In genomic region chr11:35259529-35259928, GRCh38 we compare ENCODE assay signal across 29 cellular contexts.
"Had no signal": no experiment of that assay in that cellular context is flagged by ENCODE, and none has a peak within 500 bp of the region (broad histone marks: within the 10 kb centered on the region; RNA-seq: fewer than 3 reads in every experiment).

No MANE protein-coding gene starts in this region.

- H3K27ac ChIP-seq: foreskin keratinocyte, heart right ventricle had no signal

- H3K4me2 ChIP-seq: hepatocyte had no signal

- H2AFZ ChIP-seq: hepatocyte had no signal

- H3K79me2 ChIP-seq: hepatocyte had no signal

- H3K4me1 ChIP-seq: foreskin keratinocyte had no signal

- H3K4me3 ChIP-seq: dorsolateral prefrontal cortex, esophagus muscularis mucosa, gastroesophageal sphincter, heart right ventricle, hepatocyte had no signal

- H3K9me3 ChIP-seq: ascending aorta, esophagus muscularis mucosa, gastroesophageal sphincter, heart right ventricle had no signal

- DNase-seq: activated CD4-positive, alpha-beta memory T cell treated with anti-CD3 and anti-CD28 coated beads, Interleukin-2, amount 10 ng/mL, durations not matched to agents 7 days and 5 days; activated CD4-positive, alpha-beta T cell treated with anti-CD3 and anti-CD28 coated beads for 1 hour; activated CD4-positive, alpha-beta T cell treated with anti-CD3 and anti-CD28 coated beads for 4 hours; activated CD4-positive, alpha-beta T cell treated with anti-CD3 and anti-CD28 coated beads, Interleukin-2, amount 10 ng/mL, durations not matched to agents 7 days and 5 days; activated CD4-positive, alpha-beta T cell treated with anti-CD3 and anti-CD28 coated beads, Interleukin-2, amount 50 U/mL, for 4 hours; activated CD8-positive, alpha-beta memory T cell treated with anti-CD3 and anti-CD28 coated beads, Interleukin-2, amount 50 U/mL, for 48 hours; activated gamma-delta T cell; activated naive CD4-positive, alpha-beta T cell; activated naive CD4-positive, alpha-beta T cell treated with anti-CD3 and anti-CD28 coated beads, Interleukin-2, amount 10 ng/mL, durations not matched to agents 7 days and 5 days; activated naive CD8-positive, alpha-beta T cell treated with anti-CD3 and anti-CD28 coated beads, Interleukin-2, amount 10 ng/mL, durations not matched to agents 7 days and 5 days; activated T-cell treated with anti-CD3 and anti-CD28 coated beads for 4 hours; activated T-cell treated with anti-CD3 and anti-CD28 coated beads, Interleukin-2, amount 50 U/mL, for 24 hours; activated T-cell treated with anti-CD3 and anti-CD28 coated beads, Interleukin-2, amount 50 U/mL, for 72 hours; brain microvascular endothelial cell; dorsolateral prefrontal cortex; effector memory CD4-positive, alpha-beta T cell; endodermal cell; erythroblast; foreskin keratinocyte; heart right ventricle; T-helper 17 cell; T1000 had no signal

- H3K27me3 ChIP-seq: ascending aorta, brain microvascular endothelial cell, dorsolateral prefrontal cortex, esophagus muscularis mucosa, gastroesophageal sphincter, heart right ventricle, hepatocyte had no signal

- FAIRE-seq: bronchial epithelial cell had no signal

- ATAC-seq: activated naive CD4-positive, alpha-beta T cell treated with anti-CD3 and anti-CD28 coated beads, Interleukin-2, amount 50 U/mL, for 72 hours; activated T-cell treated with anti-CD3 and anti-CD28 coated beads, Interleukin-2, amount 50 U/mL, for 72 hours; foreskin keratinocyte; gastroesophageal sphincter; T-helper 17 cell; WTC11 had no signal

- H3K36me3 ChIP-seq: ascending aorta, brain microvascular endothelial cell, esophagus muscularis mucosa, gastroesophageal sphincter, heart right ventricle had no signal
